8 cellular contexts compared by ENCODE assay signal in the genomic region with DNA sequence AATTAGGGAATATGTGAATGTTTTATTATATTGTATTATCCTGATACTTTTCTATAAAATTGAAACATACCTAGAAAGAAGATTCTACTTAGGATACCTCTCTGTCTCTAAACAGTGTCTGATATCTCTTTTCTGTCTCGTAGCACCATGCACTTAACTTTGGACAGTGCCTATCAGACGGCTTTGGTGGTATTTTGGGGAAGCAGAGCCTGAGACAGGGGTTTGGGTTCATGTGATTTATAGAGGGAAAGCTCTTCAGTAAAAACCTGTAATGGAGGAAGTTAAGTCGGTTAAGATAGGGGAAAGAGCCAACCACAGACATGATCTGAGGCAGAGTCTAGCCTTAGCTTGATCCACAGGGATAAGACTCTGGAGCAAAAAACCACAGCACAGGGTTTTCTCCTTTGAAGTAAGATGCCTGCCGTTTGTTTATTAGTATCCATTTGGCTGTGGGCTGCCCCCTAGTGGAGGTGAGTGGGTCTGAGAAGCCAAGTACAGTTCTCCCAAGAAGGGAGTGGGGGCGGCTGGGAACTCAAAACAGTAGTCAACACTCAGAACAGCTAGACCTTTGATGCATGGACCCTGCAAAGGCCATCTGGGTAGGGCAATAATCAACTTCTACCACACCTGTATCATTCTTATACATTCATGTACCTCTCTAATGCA.
DNase-seq lines count a peak whose midpoint lies in the region; ATAC-seq and TF ChIP-seq lines count a peak whose summit lies in the region.

No MANE protein-coding gene starts in this region.

- no peaks in the 10 kb centered on the region for H3K27me3 ChIP-seq in SJSA1 (replicated peaks)

- H3K27ac ChIP-seq in SJSA1: no peak overlapping the region

- H3K9me3 ChIP-seq in SJSA1 (replicated peaks): no peaks in the 10 kb centered on the region

- H3K4me3 ChIP-seq in SJSA1: no peak overlapping the region
- no peak overlapping the region for H3K4me3 ChIP-seq in epithelial cell of proximal tubule (ENCODE audit: low read depth, low read length)

- H3K36me3 ChIP-seq in SJSA1: no peaks in the 10 kb centered on the region

- DNase-seq in NCI-H2107 treated with DMSO at 0.1 percent for 48 hours (lab: John Stamatoyannopoulos, UW; ENCODE audit: unreplicated experiment): peak; percentile 42
- no peak for DNase-seq in NCI-H2107 (lab: John Stamatoyannopoulos, UW)
- DNase-seq in SJSA1 (ENCODE audit: low read depth in 1 of 2, low spot score in 2 of 2): peak; percentile 21 to 61
- DNase-seq in epithelial cell of proximal tubule (ENCODE audit: low read depth): peak; percentile 7
- DNase-seq in occipital lobe (lab: John Stamatoyannopoulos, UW): peak; percentile 12

- no peaks in the 10 kb centered on the region for H3K4me1 ChIP-seq in SJSA1 (replicated peaks)

- TF ChIP-seq CTCF in epithelial cell of proximal tubule (conservative IDR thresholded peaks at IDR 0.05; ENCODE audit: low read depth, low read length): peak; percentile 93

- peak; percentile 83 for ATAC-seq in GM21367 (IDR thresholded peaks at IDR 0.05; ENCODE audit: unreplicated experiment)
- peak; percentile 93 for ATAC-seq in HG03521 (IDR thresholded peaks at IDR 0.05; ENCODE audit: unreplicated experiment)
- ATAC-seq in GM19455 (IDR thresholded peaks at IDR 0.05; ENCODE audit: unreplicated experiment): no peak
